In the genomic region with DNA sequence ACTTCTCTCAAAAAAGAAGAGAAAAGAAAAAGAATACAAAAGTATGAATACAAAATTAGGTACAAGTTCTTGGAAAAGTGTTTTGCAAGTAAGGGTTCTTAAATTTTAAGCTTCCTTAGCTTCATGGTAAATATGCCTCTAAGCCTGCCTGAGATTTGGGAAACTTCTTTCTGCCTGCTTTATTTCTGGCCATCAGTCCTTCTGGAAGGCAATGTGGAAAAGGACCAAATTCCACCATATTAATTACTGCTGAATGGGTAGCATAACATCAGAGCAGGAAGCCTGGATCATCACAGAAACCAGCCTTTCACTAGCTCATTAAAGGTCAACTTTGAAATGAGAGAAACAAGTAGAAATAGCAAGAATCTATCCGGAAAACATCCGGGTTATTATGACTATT, we compare ENCODE assay signal across 1 cellular context.
TF ChIP-seq lines count a peak whose summit lies in the region.

No MANE protein-coding gene starts in this region.

TF ChIP-seq in GM12878, 131 proteins besides CTCF, POLR2A, EP300 and RAD21:
- TF ChIP-seq HCFC1 (IDR thresholded peaks at IDR 0.05; ENCODE audit: low read length): no peak
- TF ChIP-seq, protein P1, sequence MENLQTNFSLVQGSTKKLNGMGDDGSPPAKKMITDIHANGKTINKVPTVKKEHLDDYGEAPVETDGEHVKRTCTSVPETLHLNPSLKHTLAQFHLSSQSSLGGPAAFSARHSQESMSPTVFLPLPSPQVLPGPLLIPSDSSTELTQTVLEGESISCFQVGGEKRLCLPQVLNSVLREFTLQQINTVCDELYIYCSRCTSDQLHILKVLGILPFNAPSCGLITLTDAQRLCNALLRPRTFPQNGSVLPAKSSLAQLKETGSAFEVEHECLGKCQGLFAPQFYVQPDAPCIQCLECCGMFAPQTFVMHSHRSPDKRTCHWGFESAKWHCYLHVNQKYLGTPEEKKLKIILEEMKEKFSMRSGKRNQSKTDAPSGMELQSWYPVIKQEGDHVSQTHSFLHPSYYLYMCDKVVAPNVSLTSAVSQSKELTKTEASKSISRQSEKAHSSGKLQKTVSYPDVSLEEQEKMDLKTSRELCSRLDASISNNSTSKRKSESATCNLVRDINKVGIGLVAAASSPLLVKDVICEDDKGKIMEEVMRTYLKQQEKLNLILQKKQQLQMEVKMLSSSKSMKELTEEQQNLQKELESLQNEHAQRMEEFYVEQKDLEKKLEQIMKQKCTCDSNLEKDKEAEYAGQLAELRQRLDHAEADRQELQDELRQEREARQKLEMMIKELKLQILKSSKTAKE (IDR thresholded peaks at IDR 0.05; ENCODE audit: low read depth, poor library complexity, severe bottlenecking): no peak
- TF ChIP-seq RAD51 (IDR thresholded peaks at IDR 0.05): no peak
- no peak for TF ChIP-seq CHD1 (IDR thresholded peaks at IDR 0.05; ENCODE audit: low read depth, low read length)
- no peak for TF ChIP-seq EGR1 (IDR thresholded peaks at IDR 0.05; ENCODE audit: borderline replicate concordance in 1 of 2, low read depth in 2 of 2, low read length in 2 of 2)
- TF ChIP-seq, protein P2, sequence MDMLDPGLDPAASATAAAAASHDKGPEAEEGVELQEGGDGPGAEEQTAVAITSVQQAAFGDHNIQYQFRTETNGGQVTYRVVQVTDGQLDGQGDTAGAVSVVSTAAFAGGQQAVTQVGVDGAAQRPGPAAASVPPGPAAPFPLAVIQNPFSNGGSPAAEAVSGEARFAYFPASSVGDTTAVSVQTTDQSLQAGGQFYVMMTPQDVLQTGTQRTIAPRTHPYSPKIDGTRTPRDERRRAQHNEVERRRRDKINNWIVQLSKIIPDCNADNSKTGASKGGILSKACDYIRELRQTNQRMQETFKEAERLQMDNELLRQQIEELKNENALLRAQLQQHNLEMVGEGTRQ (IDR thresholded peaks at IDR 0.05; ENCODE audit: borderline replicate concordance, low read depth, low read length): no peak
- TF ChIP-seq DPF2 (IDR thresholded peaks at IDR 0.05): no peak
- TF ChIP-seq, protein P3, sequence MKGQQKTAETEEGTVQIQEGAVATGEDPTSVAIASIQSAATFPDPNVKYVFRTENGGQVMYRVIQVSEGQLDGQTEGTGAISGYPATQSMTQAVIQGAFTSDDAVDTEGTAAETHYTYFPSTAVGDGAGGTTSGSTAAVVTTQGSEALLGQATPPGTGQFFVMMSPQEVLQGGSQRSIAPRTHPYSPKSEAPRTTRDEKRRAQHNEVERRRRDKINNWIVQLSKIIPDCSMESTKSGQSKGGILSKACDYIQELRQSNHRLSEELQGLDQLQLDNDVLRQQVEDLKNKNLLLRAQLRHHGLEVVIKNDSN (IDR thresholded peaks at IDR 0.05; ENCODE audit: borderline replicate concordance, extremely low read length, insufficient read depth, low read depth, low read length): no peak
- no peak; the same call in 1 of the 2 replicates for TF ChIP-seq ZSCAN29 (IDR thresholded peaks at IDR 0.05)
- no peak for TF ChIP-seq STAT1 (conservative IDR thresholded peaks at IDR 0.05)
- TF ChIP-seq TAF1 (IDR thresholded peaks at IDR 0.05; ENCODE audit: borderline replicate concordance, low read depth, low read length): no peak
- TF ChIP-seq POLR2AphosphoS2 (IDR thresholded peaks at IDR 0.05; ENCODE audit: low read depth, low read length): no peak
- TF ChIP-seq, protein P4, sequence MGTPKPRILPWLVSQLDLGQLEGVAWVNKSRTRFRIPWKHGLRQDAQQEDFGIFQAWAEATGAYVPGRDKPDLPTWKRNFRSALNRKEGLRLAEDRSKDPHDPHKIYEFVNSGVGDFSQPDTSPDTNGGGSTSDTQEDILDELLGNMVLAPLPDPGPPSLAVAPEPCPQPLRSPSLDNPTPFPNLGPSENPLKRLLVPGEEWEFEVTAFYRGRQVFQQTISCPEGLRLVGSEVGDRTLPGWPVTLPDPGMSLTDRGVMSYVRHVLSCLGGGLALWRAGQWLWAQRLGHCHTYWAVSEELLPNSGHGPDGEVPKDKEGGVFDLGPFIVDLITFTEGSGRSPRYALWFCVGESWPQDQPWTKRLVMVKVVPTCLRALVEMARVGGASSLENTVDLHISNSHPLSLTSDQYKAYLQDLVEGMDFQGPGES (IDR thresholded peaks at IDR 0.05): no peak
